ENCODE assay signal across 9 cellular contexts in genomic region chr7:5636914-5637313, GRCh38. TPM values are rescaled to one million over a fixed set of nuclear protein-coding genes. Genes with fewer than 3 reads are reported as not detected.
DNase-seq lines count a peak whose midpoint lies in the region; ATAC-seq, FAIRE-seq and TF ChIP-seq lines count a peak whose summit lies in the region.
"Had no signal": no experiment of that assay in that cellular context is flagged by ENCODE, and none has a peak within 500 bp of the region (broad histone marks: within the 10 kb centered on the region; RNA-seq: fewer than 3 reads in every experiment).

No MANE protein-coding gene starts in this region.

- no peaks in the 10 kb centered on the region for H3K27me3 ChIP-seq in kidney epithelial cell (ENCODE audit: control insufficient read depth, insufficient read depth, low read length)
- no peaks in the 10 kb centered on the region for H3K27me3 ChIP-seq in subcutaneous abdominal adipose tissue (ENCODE audit: control insufficient read depth in 5 of 5, insufficient read depth in 4 of 5, low read length in 5 of 5)

- H3K9ac ChIP-seq in subcutaneous abdominal adipose tissue (ENCODE audit: low read length in 5 of 5) = peak overlapping the region in 1 of 5 donors; percentile 63

- no peak overlapping the region for H3K4me3 ChIP-seq in kidney epithelial cell (ENCODE audit: low read depth, low read length)
- no peak overlapping the region for H3K4me3 ChIP-seq in subcutaneous abdominal adipose tissue (ENCODE audit: low read depth in 1 of 5, low read length in 5 of 5)

- no peaks in the 10 kb centered on the region for H3K9me3 ChIP-seq in subcutaneous abdominal adipose tissue (ENCODE audit: control insufficient read depth in 5 of 5, low read length in 5 of 5)

- peak overlapping the region; percentile 33 for H3K27ac ChIP-seq in subcutaneous abdominal adipose tissue (ENCODE audit: low read depth, low read length)

- peaks cover 29 to 63% (median 58%) of the 10 kb centered on the region in 5 donors for H3K4me1 ChIP-seq in subcutaneous abdominal adipose tissue (ENCODE audit: control insufficient read depth in 5 of 5, insufficient read depth in 5 of 5, low read length in 5 of 5)

- FAIRE-seq in HTR-8/SVneo (lab: Jason Lieb, UNC) = peak; percentile 91

- peak; percentile 92 for DNase-seq in HTR-8/SVneo (ENCODE audit: insufficient read length, low spot score)
- peak; percentile 83 for DNase-seq in brain pericyte (ENCODE audit: low read depth, low spot score)
- DNase-seq in kidney epithelial cell (ENCODE audit: low read depth) = peak; percentile 69
- DNase-seq in NCI-H1436 (lab: John Stamatoyannopoulos, UW) = no peak
- DNase-seq in stimulated activated CD4-positive, alpha-beta T cell treated with anti-CD3 and anti-CD28 coated beads, Interleukin-1b, Interleukin-23, amount 100 ng/mL, for 48 hours = no peak
- no peak for DNase-seq in stimulated activated CD4-positive, alpha-beta T cell treated with anti-CD3 and anti-CD28 coated beads, Interleukin-4, amount 100 ng/mL, for 4 hours

- no peaks in the 10 kb centered on the region for H3K36me3 ChIP-seq in kidney epithelial cell (ENCODE audit: control insufficient read depth, insufficient read depth, low read length)
- H3K36me3 ChIP-seq in subcutaneous abdominal adipose tissue (ENCODE audit: control insufficient read depth in 5 of 5, insufficient read depth in 5 of 5, low read length in 5 of 5) = peaks cover 9 to 31% (median 19%) of the 10 kb centered on the region in 5 donors

- no peak for TF ChIP-seq CTCF in kidney epithelial cell (IDR thresholded peaks at IDR 0.05; ENCODE audit: insufficient read depth, low read length, poor library complexity, severe bottlenecking)

- no peak for ATAC-seq in GM21360 (IDR thresholded peaks at IDR 0.05; ENCODE audit: unreplicated experiment)
- ATAC-seq: Panc1 had no signal

RNA-seq across cellular contexts. Expression of gene FSCN1, which starts 44.3 kb away (rescaled TPM):
- 255 and 317 TPM in 2 replicates for total RNA-seq in kidney epithelial cell

Comparison
In these comparisons a context has a peak if more than half of its experiments do, and no peak if none do; other contexts are left out.
1. DNase-seq: peak in HTR-8/SVneo (single experiment), brain pericyte (single experiment) and kidney epithelial cell (single experiment); none in NCI-H1436 (single experiment), stimulated activated CD4-positive, alpha-beta T cell treated with anti-CD3 and anti-CD28 coated beads, Interleukin-1b, Interleukin-23, amount 100 ng/mL, for 48 hours (single experiment) and stimulated activated CD4-positive, alpha-beta T cell treated with anti-CD3 and anti-CD28 coated beads, Interleukin-4, amount 100 ng/mL, for 4 hours (0 of 2).